Comparison of ENCODE assay signal across 1 cellular context in the genomic region with DNA sequence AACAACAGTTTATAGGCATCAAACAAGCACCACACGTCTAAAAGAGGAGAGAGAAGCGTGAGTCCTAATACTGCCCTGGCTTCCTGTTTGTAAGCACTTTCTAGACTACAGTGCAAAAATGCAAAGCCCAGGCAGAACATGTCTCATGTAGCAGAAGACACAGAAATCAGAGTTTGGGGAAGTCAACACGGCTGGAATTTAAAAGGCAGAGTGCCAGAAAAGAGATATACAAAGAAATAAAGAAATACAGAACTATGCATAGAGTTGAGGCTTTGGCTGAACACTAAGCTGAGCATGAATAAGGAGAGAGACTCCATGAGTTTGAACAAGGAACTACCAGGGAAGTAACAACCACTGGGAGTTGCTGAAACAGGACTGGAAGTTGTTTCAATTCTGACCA.
TF ChIP-seq lines count a peak whose summit lies in the region.

No MANE protein-coding gene starts in this region.

TF ChIP-seq in WTC11, 78 proteins besides CTCF, POLR2A, EP300 and RAD21 (continued from another document):
- TF ChIP-seq, protein P1, sequence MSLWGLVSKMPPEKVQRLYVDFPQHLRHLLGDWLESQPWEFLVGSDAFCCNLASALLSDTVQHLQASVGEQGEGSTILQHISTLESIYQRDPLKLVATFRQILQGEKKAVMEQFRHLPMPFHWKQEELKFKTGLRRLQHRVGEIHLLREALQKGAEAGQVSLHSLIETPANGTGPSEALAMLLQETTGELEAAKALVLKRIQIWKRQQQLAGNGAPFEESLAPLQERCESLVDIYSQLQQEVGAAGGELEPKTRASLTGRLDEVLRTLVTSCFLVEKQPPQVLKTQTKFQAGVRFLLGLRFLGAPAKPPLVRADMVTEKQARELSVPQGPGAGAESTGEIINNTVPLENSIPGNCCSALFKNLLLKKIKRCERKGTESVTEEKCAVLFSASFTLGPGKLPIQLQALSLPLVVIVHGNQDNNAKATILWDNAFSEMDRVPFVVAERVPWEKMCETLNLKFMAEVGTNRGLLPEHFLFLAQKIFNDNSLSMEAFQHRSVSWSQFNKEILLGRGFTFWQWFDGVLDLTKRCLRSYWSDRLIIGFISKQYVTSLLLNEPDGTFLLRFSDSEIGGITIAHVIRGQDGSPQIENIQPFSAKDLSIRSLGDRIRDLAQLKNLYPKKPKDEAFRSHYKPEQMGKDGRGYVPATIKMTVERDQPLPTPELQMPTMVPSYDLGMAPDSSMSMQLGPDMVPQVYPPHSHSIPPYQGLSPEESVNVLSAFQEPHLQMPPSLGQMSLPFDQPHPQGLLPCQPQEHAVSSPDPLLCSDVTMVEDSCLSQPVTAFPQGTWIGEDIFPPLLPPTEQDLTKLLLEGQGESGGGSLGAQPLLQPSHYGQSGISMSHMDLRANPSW (CRISPR knock-in tag; conservative IDR thresholded peaks at IDR 0.05; ENCODE audit: low read depth) = no peak
- TF ChIP-seq NR1H2 (CRISPR knock-in tag; IDR thresholded peaks at IDR 0.05) (no peak), ZNF423 (CRISPR knock-in tag; IDR thresholded peaks at IDR 0.05) (no peak), ZNF219 (CRISPR knock-in tag; IDR thresholded peaks at IDR 0.05; ENCODE audit: borderline replicate concordance) (no peak), MYBL2 (CRISPR knock-in tag; IDR thresholded peaks at IDR 0.05) (no peak), IRF2 (CRISPR knock-in tag; IDR thresholded peaks at IDR 0.05; ENCODE audit: borderline replicate concordance, low read depth) (no peak), ZNF232 (CRISPR knock-in tag; IDR thresholded peaks at IDR 0.05) (no peak)
- TF ChIP-seq, protein P2, sequence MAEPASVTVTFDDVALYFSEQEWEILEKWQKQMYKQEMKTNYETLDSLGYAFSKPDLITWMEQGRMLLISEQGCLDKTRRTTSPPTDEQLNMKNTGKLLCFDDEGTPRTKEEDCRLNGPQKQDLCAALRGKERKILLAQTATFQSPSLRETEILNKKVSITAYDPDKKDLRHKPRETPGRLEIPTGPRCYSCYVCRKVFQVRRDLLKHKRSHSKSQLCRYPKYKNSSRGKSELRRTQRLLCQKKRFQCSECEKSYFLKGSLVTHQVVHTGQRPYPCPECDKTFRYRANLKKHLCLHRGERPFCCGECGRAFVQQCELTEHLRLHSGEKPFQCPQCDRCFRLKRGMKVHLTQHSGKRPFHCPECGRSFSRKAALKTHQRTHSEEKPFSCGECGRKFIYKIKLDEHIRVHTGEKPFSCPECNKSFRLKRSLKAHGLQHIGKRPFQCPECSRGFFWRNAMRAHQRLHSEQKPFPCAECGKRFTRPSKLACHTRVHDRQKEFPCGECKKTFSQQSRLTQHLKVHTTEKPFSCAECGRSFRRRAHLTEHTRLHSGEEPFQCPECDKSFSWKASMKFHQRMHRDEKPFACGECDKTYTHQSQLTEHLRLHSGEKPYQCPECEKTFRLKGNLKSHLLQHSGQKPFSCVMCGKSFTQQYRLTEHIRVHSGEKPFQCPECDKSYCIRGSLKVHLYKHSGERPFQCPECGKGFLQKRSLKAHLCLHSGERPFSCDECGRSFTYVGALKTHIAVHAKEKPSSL (CRISPR knock-in tag; conservative IDR thresholded peaks at IDR 0.05) = no peak
- TF ChIP-seq, protein P3, sequence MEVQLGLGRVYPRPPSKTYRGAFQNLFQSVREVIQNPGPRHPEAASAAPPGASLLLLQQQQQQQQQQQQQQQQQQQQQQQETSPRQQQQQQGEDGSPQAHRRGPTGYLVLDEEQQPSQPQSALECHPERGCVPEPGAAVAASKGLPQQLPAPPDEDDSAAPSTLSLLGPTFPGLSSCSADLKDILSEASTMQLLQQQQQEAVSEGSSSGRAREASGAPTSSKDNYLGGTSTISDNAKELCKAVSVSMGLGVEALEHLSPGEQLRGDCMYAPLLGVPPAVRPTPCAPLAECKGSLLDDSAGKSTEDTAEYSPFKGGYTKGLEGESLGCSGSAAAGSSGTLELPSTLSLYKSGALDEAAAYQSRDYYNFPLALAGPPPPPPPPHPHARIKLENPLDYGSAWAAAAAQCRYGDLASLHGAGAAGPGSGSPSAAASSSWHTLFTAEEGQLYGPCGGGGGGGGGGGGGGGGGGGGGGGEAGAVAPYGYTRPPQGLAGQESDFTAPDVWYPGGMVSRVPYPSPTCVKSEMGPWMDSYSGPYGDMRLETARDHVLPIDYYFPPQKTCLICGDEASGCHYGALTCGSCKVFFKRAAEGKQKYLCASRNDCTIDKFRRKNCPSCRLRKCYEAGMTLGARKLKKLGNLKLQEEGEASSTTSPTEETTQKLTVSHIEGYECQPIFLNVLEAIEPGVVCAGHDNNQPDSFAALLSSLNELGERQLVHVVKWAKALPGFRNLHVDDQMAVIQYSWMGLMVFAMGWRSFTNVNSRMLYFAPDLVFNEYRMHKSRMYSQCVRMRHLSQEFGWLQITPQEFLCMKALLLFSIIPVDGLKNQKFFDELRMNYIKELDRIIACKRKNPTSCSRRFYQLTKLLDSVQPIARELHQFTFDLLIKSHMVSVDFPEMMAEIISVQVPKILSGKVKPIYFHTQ (CRISPR knock-in tag; IDR thresholded peaks at IDR 0.05) = no peak
- TF ChIP-seq, protein P4, sequence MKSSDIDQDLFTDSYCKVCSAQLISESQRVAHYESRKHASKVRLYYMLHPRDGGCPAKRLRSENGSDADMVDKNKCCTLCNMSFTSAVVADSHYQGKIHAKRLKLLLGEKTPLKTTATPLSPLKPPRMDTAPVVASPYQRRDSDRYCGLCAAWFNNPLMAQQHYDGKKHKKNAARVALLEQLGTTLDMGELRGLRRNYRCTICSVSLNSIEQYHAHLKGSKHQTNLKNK (CRISPR knock-in tag; IDR thresholded peaks at IDR 0.05) = no peak
